ENCODE assay signal across 9 cellular contexts in genomic region chr2:201858781-201859180, GRCh38. TPM values are rescaled to one million over a fixed set of nuclear protein-coding genes. Genes with fewer than 3 reads are reported as not detected.
DNase-seq lines count a peak whose midpoint lies in the region; ATAC-seq lines count a peak whose summit lies in the region.
"Had no signal": no experiment of that assay in that cellular context is flagged by ENCODE, and none has a peak within 500 bp of the region (broad histone marks: within the 10 kb centered on the region; RNA-seq: fewer than 3 reads in every experiment).

No MANE protein-coding gene starts in this region.

- no peaks in the 10 kb centered on the region for H3K9me3 Mint-ChIP-seq in activated CD4-positive, alpha-beta T cell treated with anti-CD3 and anti-CD28 coated beads, Interleukin-2, amount 10 ng/mL, durations not matched to agents 24 days and 14 days
- no peaks in the 10 kb centered on the region for H3K9me3 Mint-ChIP-seq in activated T-cell treated with anti-CD3 and anti-CD28 coated beads, Interleukin-2, amount 50 U/mL, for 72 hours

- H3K4me3 ChIP-seq in thymus (ENCODE audit: low read length), result peak overlapping the region; percentile 19
- H3K4me3 ChIP-seq in SJCRH30, result no peak overlapping the region

- ATAC-seq in activated T-cell treated with anti-CD3 and anti-CD28 coated beads, Interleukin-2, amount 50 U/mL, for 72 hours (replicated peaks in 1 of 2), result peak; percentile 76 to 86

- H3K36me3 Mint-ChIP-seq in activated CD4-positive, alpha-beta T cell treated with anti-CD3 and anti-CD28 coated beads, Interleukin-2, amount 10 ng/mL, durations not matched to agents 24 days and 14 days (ENCODE audit: low read depth), result no peaks in the 10 kb centered on the region
- H3K36me3 Mint-ChIP-seq in activated T-cell treated with anti-CD3 and anti-CD28 coated beads, Interleukin-2, amount 50 U/mL, for 72 hours (ENCODE audit: insufficient read depth in 2 of 2), result no peaks in the 10 kb centered on the region
- H3K36me3 Mint-ChIP-seq: CD4-positive, CD25-positive, alpha-beta regulatory T cell had no signal

- H3K27me3 ChIP-seq in thymus (ENCODE audit: control insufficient read depth, insufficient read depth), result peaks cover 10% of the 10 kb centered on the region
- H3K27me3 ChIP-seq in SJCRH30, result no peaks in the 10 kb centered on the region; the same call in 1 of the 2 replicates

- no peak overlapping the region for H3K27ac ChIP-seq in thymus (ENCODE audit: low read depth)
- no peak overlapping the region for H3K27ac ChIP-seq in SJCRH30

- peaks cover 12% of the 10 kb centered on the region for H3K4me1 Mint-ChIP-seq in activated CD4-positive, alpha-beta T cell treated with anti-CD3 and anti-CD28 coated beads, Interleukin-2, amount 10 ng/mL, durations not matched to agents 24 days and 14 days
- peaks cover 18% of the 10 kb centered on the region for H3K4me1 Mint-ChIP-seq in activated T-cell treated with anti-CD3 and anti-CD28 coated beads, Interleukin-2, amount 50 U/mL, for 72 hours (ENCODE audit: low read depth)

- H3K4me1 ChIP-seq in thymus (ENCODE audit: control insufficient read depth, insufficient read depth, low read length) (peaks cover 7% of the 10 kb centered on the region), SJCRH30 (peaks cover 12% of the 10 kb centered on the region)

- H3K27ac Mint-ChIP-seq in activated CD4-positive, alpha-beta T cell treated with anti-CD3 and anti-CD28 coated beads, Interleukin-2, amount 10 ng/mL, durations not matched to agents 24 days and 14 days, result no peak overlapping the region
- H3K27ac Mint-ChIP-seq in activated T-cell treated with anti-CD3 and anti-CD28 coated beads, Interleukin-2, amount 50 U/mL, for 72 hours, result no peak overlapping the region

- DNase-seq in activated CD4-positive, alpha-beta T cell treated with anti-CD3 and anti-CD28 coated beads for 48 hours, result peak; percentile 49
- DNase-seq in activated CD4-positive, alpha-beta T cell treated with anti-CD3 and anti-CD28 coated beads, Interleukin-2, amount 10 ng/mL, durations not matched to agents 24 days and 14 days, result no peak
- peak; percentile 27 to 49 for DNase-seq in activated T-cell treated with anti-CD3 and anti-CD28 coated beads, Interleukin-2, amount 50 U/mL, for 72 hours
- peak; percentile 95 for DNase-seq in left kidney (ENCODE audit: low read depth, low spot score)
- no peak for DNase-seq in GM19240 (ENCODE audit: insufficient read length, low spot score)
- no peak for DNase-seq in SJCRH30
- no peak for DNase-seq in NCI-H1092 (lab: John Stamatoyannopoulos, UW)

- H3K4me3 Mint-ChIP-seq in activated CD4-positive, alpha-beta T cell treated with anti-CD3 and anti-CD28 coated beads, Interleukin-2, amount 10 ng/mL, durations not matched to agents 24 days and 14 days, result no peak overlapping the region
- H3K4me3 Mint-ChIP-seq in activated T-cell treated with anti-CD3 and anti-CD28 coated beads, Interleukin-2, amount 50 U/mL, for 72 hours, result peak overlapping the region; percentile 59 to 66

- H3K27me3 Mint-ChIP-seq in activated CD4-positive, alpha-beta T cell treated with anti-CD3 and anti-CD28 coated beads, Interleukin-2, amount 10 ng/mL, durations not matched to agents 24 days and 14 days, result peaks cover 39% of the 10 kb centered on the region
- H3K27me3 Mint-ChIP-seq in activated T-cell treated with anti-CD3 and anti-CD28 coated beads, Interleukin-2, amount 50 U/mL, for 72 hours (ENCODE audit: low read depth), result peaks cover 30% of the 10 kb centered on the region

- H3K9me3 ChIP-seq in thymus (ENCODE audit: control insufficient read depth) (no peaks in the 10 kb centered on the region), SJCRH30 (replicated peaks) (no peaks in the 10 kb centered on the region)

- WGBS in thymus, result 2% methylated on average over 11 of the region's 11 CpGs

- no peaks in the 10 kb centered on the region for H3K36me3 ChIP-seq in thymus (ENCODE audit: control insufficient read depth, insufficient read depth)
- H3K36me3 ChIP-seq in SJCRH30, result no peaks in the 10 kb centered on the region

- intact Hi-C loops in activated CD4-positive, alpha-beta T cell treated with anti-CD3 and anti-CD28 coated beads, Interleukin-2, amount 10 ng/mL, durations not matched to agents 24 days and 14 days (cut with micrococcal nuclease), result no loop called here

RNA-seq across cellular contexts. Expression of gene CDK15, which starts 52.4 kb away (rescaled TPM):
- total RNA-seq in activated CD4-positive, alpha-beta T cell treated with anti-CD3 and anti-CD28 coated beads, Interleukin-2, amount 10 ng/mL, durations not matched to agents 24 days and 14 days, result not detected in 2 replicates
- not detected for total RNA-seq in activated T-cell treated with anti-CD3 and anti-CD28 coated beads, Interleukin-2, amount 50 U/mL, for 72 hours
- 0.18 TPM for polyA plus RNA-seq in thymus
- 0.20 and 0.47 TPM in 2 replicates for total RNA-seq in SJCRH30 (2014; rRNA removed; shearing (Covaris generic))
- total RNA-seq: CD4-positive, CD25-positive, alpha-beta regulatory T cell had no signal
- polyA plus RNA-seq: CD4-positive, CD25-positive, alpha-beta regulatory T cell had no signal

Comparison
In these comparisons a context has a peak if more than half of its experiments do, and no peak if none do; other contexts are left out.
1. DNase-seq: peak in activated CD4-positive, alpha-beta T cell treated with anti-CD3 and anti-CD28 coated beads for 48 hours (single experiment), activated T-cell treated with anti-CD3 and anti-CD28 coated beads, Interleukin-2, amount 50 U/mL, for 72 hours (2 of 2) and left kidney (single experiment); none in activated CD4-positive, alpha-beta T cell treated with anti-CD3 and anti-CD28 coated beads, Interleukin-2, amount 10 ng/mL, durations not matched to agents 24 days and 14 days (single experiment), GM19240 (single experiment), SJCRH30 (0 of 2) and NCI-H1092 (single experiment).